ENCODE assay signal across 17 cellular contexts in the genomic region with DNA sequence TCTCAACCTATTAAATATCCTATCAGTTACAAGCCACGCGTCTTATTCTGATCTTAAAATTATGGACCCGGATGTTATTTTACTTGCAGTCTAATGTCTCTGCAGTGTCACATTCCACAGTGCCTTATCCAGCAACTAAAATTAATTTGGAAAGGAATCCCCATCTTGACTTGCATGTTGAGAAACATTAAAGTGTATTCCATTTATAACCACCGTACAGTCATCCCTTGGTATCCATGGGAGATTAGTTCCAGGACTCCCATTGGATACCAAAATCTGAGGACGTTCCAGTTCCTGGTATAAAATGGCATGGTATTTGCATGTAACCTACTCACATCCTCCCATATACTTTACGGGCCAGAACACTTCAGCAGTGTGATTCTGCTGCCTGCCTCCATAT.
"Had no signal": no experiment of that assay in that cellular context is flagged by ENCODE, and none has a peak within 500 bp of the region (broad histone marks: within the 10 kb centered on the region; RNA-seq: fewer than 3 reads in every experiment).

No MANE protein-coding gene starts in this region.

- H3K36me3 ChIP-seq: neural progenitor cell had no signal

- H3K4me3 ChIP-seq: dorsolateral prefrontal cortex, gastroesophageal sphincter, neural progenitor cell, prostate gland, smooth muscle cell, suprapubic skin, thyroid gland had no signal

- H3K27me3 ChIP-seq: dorsolateral prefrontal cortex, gastroesophageal sphincter, neural progenitor cell, suprapubic skin, thyroid gland had no signal

- DNase-seq: cortex of kidney; dorsolateral prefrontal cortex; effector CD8-positive, alpha-beta T cell; head of caudate nucleus; immature natural killer cell; natural killer cell; nucleus accumbens; retina; stimulated activated CD4-positive, alpha-beta T cell treated with anti-CD3 and anti-CD28 coated beads, Interleukin-2, amount 100 ng/mL, for 48 hours; stimulated activated naive CD4-positive, alpha-beta T cell treated with Interleukin-2 at 50 U/mL for 16 hours; thyroid gland had no signal

- H2AFZ ChIP-seq: neural progenitor cell, parathyroid adenoma had no signal

- H3K9ac ChIP-seq: neural progenitor cell, parathyroid adenoma had no signal

- H3K4me1 ChIP-seq: gastroesophageal sphincter, neural progenitor cell, parathyroid adenoma, prostate gland, suprapubic skin, thyroid gland had no signal

- H3K4me2 ChIP-seq: neural progenitor cell, smooth muscle cell had no signal

- H3K27ac ChIP-seq: dorsolateral prefrontal cortex, gastroesophageal sphincter, neural progenitor cell, parathyroid adenoma, prostate gland, suprapubic skin, thyroid gland had no signal

- H3K9me3 ChIP-seq: gastroesophageal sphincter, prostate gland, suprapubic skin, thyroid gland had no signal
